In the genomic region with DNA sequence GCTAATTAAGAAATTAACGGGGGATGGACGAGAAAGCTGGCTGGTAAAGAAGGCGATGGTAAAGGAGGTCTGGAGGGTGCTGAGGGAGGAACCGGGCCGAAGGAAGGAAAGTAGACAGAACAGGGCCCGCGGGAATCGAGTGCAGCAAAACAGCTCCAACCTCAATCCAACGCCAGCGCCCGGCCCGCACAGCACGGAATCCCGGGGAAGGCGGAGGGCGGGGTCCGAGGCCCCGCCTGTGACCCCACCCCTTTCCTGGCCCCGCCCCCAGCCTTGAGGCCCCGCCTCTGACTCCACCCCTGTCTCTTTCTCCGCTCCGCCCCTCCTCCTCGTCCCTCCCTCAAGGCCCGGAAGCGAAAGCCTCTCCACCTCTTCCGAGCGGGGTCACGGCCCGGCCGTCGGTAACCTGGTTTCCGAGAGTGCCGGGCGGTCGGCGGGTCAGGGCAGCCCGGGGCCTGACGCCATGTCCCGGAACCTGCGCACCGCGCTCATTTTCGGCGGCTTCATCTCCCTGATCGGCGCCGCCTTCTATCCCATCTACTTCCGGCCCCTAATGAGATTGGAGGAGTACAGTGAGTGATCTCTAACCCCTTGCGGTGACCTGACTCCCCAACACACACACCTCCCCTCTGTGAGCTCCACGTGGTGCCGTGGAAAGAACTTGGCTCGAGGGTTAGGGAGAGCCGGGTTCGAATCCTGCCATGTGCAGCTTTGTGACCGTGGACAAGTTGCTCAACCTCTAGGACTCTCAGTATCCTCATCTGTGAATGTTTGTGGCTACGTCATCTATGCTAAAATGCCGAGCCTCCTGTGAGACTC, we compare ENCODE assay signal across 8 cellular contexts. TPM values are rescaled to one million over a fixed set of nuclear protein-coding genes. Genes with fewer than 3 reads are reported as not detected.
A peak's percentile ranks its signal among the peaks of the same experiment; 100 is the strongest.
DNase-seq lines count a peak whose midpoint lies in the region; ATAC-seq and TF ChIP-seq lines count a peak whose summit lies in the region.

A gene (plus strand): TSS at position 370 of the 819 bp plus-strand sequence. CDS start 94 bp downstream, at position 464.

- intact Hi-C loops in OCI-LY7 (cut with micrococcal nuclease; ENCODE audit: unreplicated experiment), result loop anchor here (1.0 to 5.0 kb wide), 4 partner anchors 38 to 408 kb away; a partner anchor contains a TSS

- no peaks in the 10 kb centered on the region for H3K9me3 ChIP-seq in OCI-LY7 (ENCODE audit: low read length)

- TSS peak; percentile 82 for BruUV-seq in OCI-LY7 (replicated peaks; lab: Mats Ljungman, UMichigan)

- peak within 1 kb of the TSS; percentile 49; the same call in 1 of the 2 replicates for H2AFZ ChIP-seq in OCI-LY7 (ENCODE audit: low read length)

- peaks cover 25% of the 10 kb centered on the region for H3K79me2 ChIP-seq in OCI-LY7 (ENCODE audit: insufficient read depth, low read depth, low read length)

- peaks cover 26% of the 10 kb centered on the region for H3K4me1 ChIP-seq in OCI-LY7 (ENCODE audit: insufficient read depth, low read length, poor library complexity, severe bottlenecking)

- H3K36me3 ChIP-seq in OCI-LY7 (ENCODE audit: insufficient read depth, low read length), result peaks cover 34% of the 10 kb centered on the region

- TF ChIP-seq CTCF in OCI-LY7 (conservative IDR thresholded peaks at IDR 0.05; ENCODE audit: low read length), result no peak
- no peak for TF ChIP-seq CTCF in epithelial cell of esophagus (IDR thresholded peaks at IDR 0.05; ENCODE audit: insufficient read depth, low read depth, low read length, missing control alignments)

- H3K27ac ChIP-seq in OCI-LY7 (ENCODE audit: low read depth, low read length, poor library complexity, severe bottlenecking), result peak within 1 kb of the TSS; percentile 78

- peak within 1 kb of the TSS; percentile 84 for H3K4me2 ChIP-seq in OCI-LY7 (ENCODE audit: low read length)

- ATAC-seq in GM21526 (IDR thresholded peaks at IDR 0.05; ENCODE audit: low FRiP score, unreplicated experiment), result peak; percentile 92

- no peaks in the 10 kb centered on the region for H3K9me2 ChIP-seq in OCI-LY7 (ENCODE audit: insufficient read depth, low read length)

- no peaks in the 10 kb centered on the region for H4K20me1 ChIP-seq in OCI-LY7 (ENCODE audit: insufficient read depth, low read length)

- CTCF ChIA-PET in OCI-LY7 (lab: Charles Lee; ENCODE audit: unreplicated experiment), result interaction anchor here (1.0 to 1.2 kb wide), 2 partner anchors 54 to 87 kb away, joined by 3 read pairs; no protein-coding TSS in a partner anchor

- H3K4me3 ChIP-seq in OCI-LY7 (ENCODE audit: low read depth, low read length, poor library complexity, severe bottlenecking) (peak within 1 kb of the TSS; percentile 74), epithelial cell of esophagus (ENCODE audit: low read length) (peak within 1 kb of the TSS; percentile 88)

- peak; percentile 56 for DNase-seq in DMS153 (lab: John Stamatoyannopoulos, UW)
- peak; percentile 99 for DNase-seq in HuH-7 (ENCODE audit: low spot score)
- DNase-seq in OCI-LY7 (ENCODE audit: low spot score), result peak; percentile 93
- peak; percentile 83 for DNase-seq in activated T-cell treated with anti-CD3 and anti-CD28 coated beads for 4 hours
- peak; percentile 88 for DNase-seq in epithelial cell of esophagus (ENCODE audit: low read depth)
- DNase-seq in mucosa of gallbladder (ENCODE audit: low spot score), result peak; percentile 92
- DNase-seq in stimulated activated CD8-positive, alpha-beta memory T cell treated with anti-CD3 and anti-CD28 coated beads, Interleukin-4, amount 100 ng/mL, for 4 hours (ENCODE audit: low read depth in 2 of 2, low spot score in 1 of 2), result peak; percentile 79

- POLR2A ChIA-PET in OCI-LY7 (lab: Charles Lee), result interaction anchor here (0.6 to 4.9 kb wide), 19 partner anchors 10 to 67 kb away, joined by 3 to 43 read pairs (median 5); no protein-coding TSS in a partner anchor

RNA-seq across cellular contexts. Expression of the gene that starts here (rescaled TPM):
- total RNA-seq in OCI-LY7 (2014; rRNA removed; shearing (Covaris generic)), result 33.4 and 44.0 TPM in 2 replicates
- total RNA-seq in OCI-LY7 (2022) (51.2 and 53.8 TPM in 2 replicates), mucosa of gallbladder (34.0 TPM)

Comparison
In these comparisons a context has a peak if more than half of its experiments do, and no peak if none do; other contexts are left out.
1. Peak in every context shown above with its lines: DNase-seq, ATAC-seq, H3K4me3 ChIP-seq and H3K27ac ChIP-seq.